20 cellular contexts compared by ENCODE assay signal in the genomic region with DNA sequence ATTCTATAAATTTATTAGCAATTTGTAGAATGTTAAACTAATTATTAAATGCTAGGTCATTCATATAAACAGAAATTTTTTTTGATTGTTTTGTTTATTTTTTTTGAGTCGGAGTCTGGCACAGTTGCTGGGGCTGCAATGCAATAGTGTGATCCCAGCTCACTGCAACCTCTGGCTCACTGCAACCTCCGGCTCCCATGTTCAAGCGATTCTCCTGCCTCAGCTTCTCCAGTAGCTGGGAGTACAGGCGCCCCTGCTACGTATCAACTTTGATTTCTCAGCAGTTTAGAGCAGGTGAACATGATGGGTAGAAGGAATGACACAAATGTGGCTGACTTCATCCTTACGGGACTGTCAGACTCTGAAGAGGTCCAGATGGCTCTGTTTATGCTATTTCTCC.
"Had no signal": no experiment of that assay in that cellular context is flagged by ENCODE, and none has a peak within 500 bp of the region (broad histone marks: within the 10 kb centered on the region; RNA-seq: fewer than 3 reads in every experiment).

A gene with protein sequence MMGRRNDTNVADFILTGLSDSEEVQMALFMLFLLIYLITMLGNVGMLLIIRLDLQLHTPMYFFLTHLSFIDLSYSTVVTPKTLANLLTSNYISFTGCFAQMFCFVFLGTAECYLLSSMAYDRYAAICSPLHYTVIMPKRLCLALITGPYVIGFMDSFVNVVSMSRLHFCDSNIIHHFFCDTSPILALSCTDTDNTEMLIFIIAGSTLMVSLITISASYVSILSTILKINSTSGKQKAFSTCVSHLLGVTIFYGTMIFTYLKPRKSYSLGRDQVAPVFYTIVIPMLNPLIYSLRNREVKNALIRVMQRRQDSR (plus strand): TSS at position 301 of the 400 bp plus-strand sequence. CDS start 0 bp downstream, at position 301.

- DNase-seq: stimulated activated CD4-positive, alpha-beta T cell treated with anti-CD3 and anti-CD28 coated beads, Interleukin-2, amount 100 ng/mL, for 48 hours; stimulated activated CD4-positive, alpha-beta T cell treated with anti-CD3 and anti-CD28 coated beads, Interleukin-4, amount 100 ng/mL, for 1 hour; stimulated activated CD4-positive, alpha-beta T cell treated with anti-CD3 and anti-CD28 coated beads, Interleukin-4, amount 100 ng/mL, for 24 hours; stimulated activated CD4-positive, alpha-beta T cell treated with anti-CD3 and anti-CD28 coated beads, Interleukin-4, amount 100 ng/mL, for 4 hours; stimulated activated CD8-positive, alpha-beta memory T cell treated with anti-CD3 and anti-CD28 coated beads, Interleukin-4, amount 100 ng/mL, for 48 hours; stimulated activated naive B cell treated with anti-CD40 and anti-IgM and Interleukin-4, amounts not matched to agents 10 μg/mL and 1 μg/mL and 100 μg/mL, for 72 hours; stimulated activated naive CD4-positive, alpha-beta T cell; stimulated activated naive CD4-positive, alpha-beta T cell treated with Interleukin-2 at 50 U/mL for 16 hours; stimulated activated naive CD8-positive, alpha-beta T cell treated with anti-CD3 and anti-CD28 coated beads, Interleukin-15, amount 100 ng/mL, for 72 hours; stimulated activated naive CD8-positive, alpha-beta T cell treated with anti-CD3 and anti-CD28 coated beads, Interleukin-15, Interleukin-2, amounts not matched to agents 100 U/mL and 50 U/mL, for 24 hours; stomach; substantia nigra; testis; thyroid gland; tibial artery; transverse colon; trophoblast cell; upper lobe of left lung; upper lobe of right lung; uterus had no signal
